9 cellular contexts compared by ENCODE assay signal in the genomic region with DNA sequence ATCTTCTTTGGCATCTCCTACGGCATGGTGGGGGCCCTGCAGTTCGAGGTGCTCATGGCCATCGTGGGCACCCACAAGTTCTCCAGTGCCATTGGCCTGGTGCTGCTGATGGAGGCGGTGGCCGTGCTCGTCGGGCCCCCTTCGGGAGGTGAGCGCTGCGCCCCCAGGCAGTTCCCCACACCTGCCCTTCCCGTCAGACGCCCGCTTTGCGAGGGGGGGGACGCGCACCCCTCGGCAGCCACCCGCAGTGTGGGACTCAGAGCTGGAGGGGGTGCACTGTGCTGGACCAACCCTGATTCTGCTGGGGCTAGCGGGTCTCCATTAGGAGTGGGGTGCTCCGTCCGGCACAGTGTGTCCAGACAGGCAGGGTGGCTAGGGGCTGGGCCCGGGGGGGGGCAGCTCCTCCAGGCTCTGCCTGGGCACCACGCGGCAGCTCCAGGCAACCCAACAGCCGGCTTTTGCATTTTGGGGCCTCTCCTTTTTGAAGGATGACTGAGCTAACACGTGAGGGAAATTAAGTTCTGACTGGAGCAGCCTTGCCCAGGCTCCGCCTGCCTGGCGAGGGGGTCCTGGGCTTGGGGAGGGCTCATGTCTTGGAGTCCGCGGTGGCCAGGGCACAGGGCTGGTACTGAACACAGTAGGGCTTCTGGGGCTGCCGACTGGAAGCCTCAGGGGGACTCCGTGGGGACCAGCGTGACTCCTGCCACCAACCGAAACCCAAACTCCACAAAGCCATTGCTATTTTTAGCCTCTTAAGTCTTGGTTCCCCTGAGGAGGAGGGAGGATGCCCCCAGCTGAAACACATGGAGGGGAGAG. TPM values are rescaled to one million over a fixed set of nuclear protein-coding genes. Genes with fewer than 3 reads are reported as not detected.
A peak's percentile ranks its signal among the peaks of the same experiment; 100 is the strongest.
DNase-seq lines count a peak whose midpoint lies in the region; ATAC-seq, FAIRE-seq and TF ChIP-seq lines count a peak whose summit lies in the region.
"Had no signal": no experiment of that assay in that cellular context is flagged by ENCODE, and none has a peak within 500 bp of the region (broad histone marks: within the 10 kb centered on the region; RNA-seq: fewer than 3 reads in every experiment).

No MANE protein-coding gene starts in this region.

- H3K27me3 ChIP-seq in GM12878 (replicated peaks in 1 of 2; ENCODE audit: control insufficient read depth in 2 of 2, insufficient read depth in 2 of 2, low read length in 1 of 2) (no peaks in the 10 kb centered on the region), mucosa of rectum (ENCODE audit: control insufficient read depth in 2 of 2, insufficient read depth in 2 of 2, low read length in 2 of 2) (no peaks in the 10 kb centered on the region), upper lobe of left lung (no peaks in the 10 kb centered on the region)

- no peak overlapping the region; the same call in 1 of the 2 replicates for H3K4me3 ChIP-seq in GM12878
- H3K4me3 ChIP-seq in mucosa of rectum (ENCODE audit: low read length in 2 of 2), result peak overlapping the region; percentile 34 to 52
- peak overlapping the region in 2 of 4 donors; percentile 11 to 22 for H3K4me3 ChIP-seq in upper lobe of left lung

- ATAC-seq in GM12878 (no peak), upper lobe of left lung (ENCODE audit: low FRiP score in 2 of 2) (no peak)

- intact Hi-C loops in GM12878 (cut with micrococcal nuclease; ENCODE audit: unreplicated experiment), result no loop called here

- 66% methylated on average over 30 of the region's 34 CpGs for WGBS in GM12878 (ENCODE audit: insufficient coverage, insufficient replicate concordance, low lambda C conversion rate, missing lambda C conversion rate)
- WGBS in upper lobe of left lung, 2 donors, result 79 to 94% methylated on average over 6 to 25 of the region's 34 CpGs

- H3K4me2 ChIP-seq in GM12878 (ENCODE audit: control insufficient read depth, insufficient read depth), result peak overlapping the region; percentile 57; the same call in 1 of the 2 replicates

- RAD21 ChIA-PET in GM12878 (lab: Charles Lee; ENCODE audit: unreplicated experiment), result interaction anchor here (1.0 kb wide), 1 partner anchor 64 kb away, joined by 3 read pairs; no protein-coding TSS in a partner anchor

- POLR2A ChIA-PET in GM12878 (lab: Charles Lee), result interaction anchor here (0.6 to 1.3 kb wide), 2 partner anchors 59 to 114 kb away, joined by 3 read pairs; no protein-coding TSS in a partner anchor

- H3K79me2 ChIP-seq in GM12878 (ENCODE audit: control insufficient read depth, insufficient read depth, low read length), result peaks cover 33% of the 10 kb centered on the region

- H4K20me1 ChIP-seq in GM12878 (ENCODE audit: control insufficient read depth, insufficient read depth), result peaks cover 3% of the 10 kb centered on the region; the same call in 1 of the 2 replicates

- TF ChIP-seq RAD21 in GM12878 (IDR thresholded peaks at IDR 0.05; ENCODE audit: insufficient read depth, low read depth, low read length), result no peak

- CTCF ChIA-PET in GM12878 (lab: Yijun Ruan, JAX), result interaction anchor here (0.6 kb wide), 1 partner anchor 46 kb away, joined by 3 read pairs; no protein-coding TSS in a partner anchor

- peak; percentile 63 for DNase-seq in activated effector memory CD4-positive, alpha-beta T cell treated with anti-CD3 and anti-CD28 coated beads, Interleukin-2, amount 50 U/mL, for 16 hours
- no peak for DNase-seq in activated effector memory CD4-positive, alpha-beta T cell treated with Interleukin-2 at 50 U/mL for 16 hours
- no peak for DNase-seq in GM12878 (ENCODE audit: low read depth, low spot score)
- no peak for DNase-seq in upper lobe of left lung
- no peak for DNase-seq in NAMALWA (ENCODE audit: low spot score)
- no peak for DNase-seq in HCEC 1CT
- no peak for DNase-seq in epidermal melanocyte (ENCODE audit: insufficient read length, low spot score)

- in situ Hi-C loops in GM12878 (cut with MboI), result no loop called here

- H2AFZ ChIP-seq in GM12878 (ENCODE audit: control insufficient read depth, low read depth, low read length), result no peak overlapping the region

- TF ChIP-seq POLR2A in GM12878 (IDR thresholded peaks at IDR 0.05; ENCODE audit: low read depth, low read length) (peak; percentile 39; the same call in 1 of the 2 replicates), upper lobe of left lung (IDR thresholded peaks at IDR 0.05) (no peak)

- H3K9me3 ChIP-seq in GM12878 (replicated peaks; ENCODE audit: control insufficient read depth, insufficient read depth, low read length) (no peaks in the 10 kb centered on the region), mucosa of rectum (ENCODE audit: control insufficient read depth in 2 of 2, low read length in 2 of 2) (no peaks in the 10 kb centered on the region), upper lobe of left lung (no peaks in the 10 kb centered on the region)

- no peak for FAIRE-seq in GM12878 (lab: Jason Lieb, UNC)
- FAIRE-seq: small intestine had no signal

- TF ChIP-seq CTCF in GM12878 (IDR thresholded peaks at IDR 0.05 in 2 of 3, conservative IDR thresholded peaks at IDR 0.05 in 1 of 3; ENCODE audit: control insufficient read depth in 2 of 3, extremely low read depth in 1 of 3, insufficient read depth in 1 of 3, low read depth in 3 of 3, low read length in 3 of 3) (no peak), upper lobe of left lung (IDR thresholded peaks at IDR 0.05) (peak in 1 of 6 experiments; percentile 7)

- peak overlapping the region; percentile 48; the same call in 1 of the 2 replicates for H3K27ac ChIP-seq in GM12878 (ENCODE audit: control insufficient read depth, insufficient read depth)
- peak overlapping the region; percentile 65 to 72 for H3K27ac ChIP-seq in mucosa of rectum (ENCODE audit: low read depth in 2 of 2, low read length in 2 of 2)
- H3K27ac ChIP-seq in upper lobe of left lung, result peak overlapping the region; percentile 71 to 87 (median 82)

- TF ChIP-seq EP300 in GM12878 (IDR thresholded peaks at IDR 0.05; ENCODE audit: borderline replicate concordance in 1 of 2, control insufficient read depth in 1 of 2, low read depth in 2 of 2, low read length in 2 of 2) (no peak), upper lobe of left lung (IDR thresholded peaks at IDR 0.05) (no peak)

- no TSS peak for BruUV-seq in GM12878 (replicated peaks; lab: Mats Ljungman, UMichigan)

- H3K4me1 ChIP-seq in GM12878 (ENCODE audit: control insufficient read depth, insufficient read depth, low read length) (peaks cover 61% of the 10 kb centered on the region), mucosa of rectum (ENCODE audit: control insufficient read depth in 2 of 2, insufficient read depth in 2 of 2, low read length in 2 of 2) (peaks cover 54 to 72% of the 10 kb centered on the region in 2 donors), upper lobe of left lung (peaks cover 71 to 95% (median 87%) of the 10 kb centered on the region in 4 donors)

- H3K36me3 ChIP-seq in GM12878 (ENCODE audit: control insufficient read depth in 2 of 2, insufficient read depth in 2 of 2, low read length in 1 of 2) (peaks cover 9 to 32% of the 10 kb centered on the region in 2 experiments; a peak in 3 of 4 replicates), mucosa of rectum (ENCODE audit: control insufficient read depth in 2 of 2, insufficient read depth in 2 of 2, low read length in 2 of 2) (peaks cover 25 to 30% of the 10 kb centered on the region in 2 donors), upper lobe of left lung (peaks cover 4 to 48% (median 18%) of the 10 kb centered on the region in 4 donors)

- SMC1A ChIA-PET in GM12878 (lab: Charles Lee; ENCODE audit: uncharacterized antibody, unreplicated experiment), result no interaction called here

- H3K9ac ChIP-seq in GM12878 (ENCODE audit: control insufficient read depth, insufficient read depth, low read length), result peak overlapping the region; percentile 20; the same call in 1 of the 2 replicates
- peak overlapping the region in 1 of 2 donors; percentile 55 for H3K9ac ChIP-seq in mucosa of rectum (ENCODE audit: low read depth in 1 of 2, low read length in 2 of 2)

RNA-seq across cellular contexts. Expression of a gene that starts 9.1 kb away (rescaled TPM):
- total RNA-seq in GM12878 (2013; cell fraction: nucleolus; rRNA removed), result 264 and 312 TPM in 2 replicates
- total RNA-seq in GM12878 (2014; rRNA removed), result 33.4 and 37.8 TPM in 2 replicates
- 10.2 and 10.3 TPM in 2 replicates for total RNA-seq in GM12878 (2014; rRNA removed; fragmentation: Illumina TruSeq; extraction: Trizol)
- total RNA-seq in GM12878 (2021), result 46.5 and 49.5 TPM in 2 replicates
- polyA plus RNA-seq in GM12878 (2011; ENCODE audit: low read depth), result 24.0 TPM
- polyA plus RNA-seq in GM12878 (2011; rRNA removed), result 18.0 and 44.4 TPM in 2 replicates
- 60.2 and 98.5 TPM in 2 replicates for polyA plus RNA-seq in GM12878 (2011; cell fraction: cytosol; rRNA removed)
- polyA plus RNA-seq in GM12878 (2011; cell fraction: nucleus; rRNA removed), result 75.2 and 100 TPM in 2 replicates
- polyA plus RNA-seq in GM12878 (2012), result 102 and 145 TPM in 2 replicates
- 0.44 and 4.6 TPM in 2 replicates for polyA plus RNA-seq in GM12878 (2014; fragmentation: Illumina TruSeq; extraction: Trizol)
- polyA plus RNA-seq in GM12878 (2014; fragmentation: Nextera tagmentation; extraction: Ambion mirVana), result 1 to 10 TPM in 1 of 2 experiments, under 1 TPM in 1; 0.10 to 1.2 TPM
- polyA plus RNA-seq in GM12878 (2014; rRNA removed), result 30.0 and 33.0 TPM in 2 replicates
- 1 to 10 TPM; 4.3 to 5.7 TPM for polyA plus RNA-seq in GM12878 (2016; fragmentation: Nextera tagmentation; extraction: Ambion mirVana)
- polyA minus RNA-seq in GM12878 (2011; rRNA and poly(A)+ RNA removed), result 47.3 and 89.5 TPM in 2 replicates
- polyA minus RNA-seq in GM12878 (2011; cell fraction: cytosol; rRNA and poly(A)+ RNA removed), result 32.2 and 37.6 TPM in 2 replicates
- 66.3 and 84.2 TPM in 2 replicates for polyA minus RNA-seq in GM12878 (2011; cell fraction: nucleus; rRNA and poly(A)+ RNA removed)
- 100 to 1,000 TPM in 3 of 6 donors, 10 to 100 TPM in 3; 33.5 to 134 (median 102) TPM for total RNA-seq in upper lobe of left lung

RNA-seq across cellular contexts. Expression of a gene that starts 25.3 kb away (rescaled TPM):
- 92.3 and 116 TPM in 2 replicates for total RNA-seq in GM12878 (2013; cell fraction: nucleolus; rRNA removed)
- 43.0 and 49.0 TPM in 2 replicates for total RNA-seq in GM12878 (2014; rRNA removed)
- total RNA-seq in GM12878 (2014; rRNA removed; fragmentation: Illumina TruSeq; extraction: Trizol), result 36.9 and 42.5 TPM in 2 replicates
- total RNA-seq in GM12878 (2021), result 69.1 and 74.1 TPM in 2 replicates
- polyA plus RNA-seq in GM12878 (2011; ENCODE audit: low read depth), result 82.9 TPM
- 16.2 and 30.5 TPM in 2 replicates for polyA plus RNA-seq in GM12878 (2011; rRNA removed)
- polyA plus RNA-seq in GM12878 (2011; cell fraction: cytosol; rRNA removed), result 93.0 and 152 TPM in 2 replicates
- 97.1 and 115 TPM in 2 replicates for polyA plus RNA-seq in GM12878 (2011; cell fraction: nucleus; rRNA removed)
- 44.5 and 61.4 TPM in 2 replicates for polyA plus RNA-seq in GM12878 (2012)
- 7.2 and 29.3 TPM in 2 replicates for polyA plus RNA-seq in GM12878 (2014; fragmentation: Illumina TruSeq; extraction: Trizol)
- polyA plus RNA-seq in GM12878 (2014; fragmentation: Nextera tagmentation; extraction: Ambion mirVana), result 10 to 100 TPM in 1 of 2 experiments, 1 to 10 TPM in 1; 5.4 to 18.0 TPM
- 123 and 135 TPM in 2 replicates for polyA plus RNA-seq in GM12878 (2014; rRNA removed)
- polyA plus RNA-seq in GM12878 (2016; fragmentation: Nextera tagmentation; extraction: Ambion mirVana), result 10 to 100 TPM; 77.2 to 80.3 TPM
- 9.0 and 23.6 TPM in 2 replicates for polyA minus RNA-seq in GM12878 (2011; rRNA and poly(A)+ RNA removed)
- 7.8 and 11.4 TPM in 2 replicates for polyA minus RNA-seq in GM12878 (2011; cell fraction: cytosol; rRNA and poly(A)+ RNA removed)
- 13.3 and 20.4 TPM in 2 replicates for polyA minus RNA-seq in GM12878 (2011; cell fraction: nucleus; rRNA and poly(A)+ RNA removed)
- 100 to 1,000 TPM in 2 of 6 donors, 10 to 100 TPM in 4; 52.9 to 204 (median 71.8) TPM for total RNA-seq in upper lobe of left lung

RNA-seq across cellular contexts. Expression of a gene that starts 35.5 kb away (rescaled TPM):
- 85.1 and 93.8 TPM in 2 replicates for total RNA-seq in GM12878 (2013; cell fraction: nucleolus; rRNA removed)
- total RNA-seq in GM12878 (2014; rRNA removed), result 17.3 and 25.0 TPM in 2 replicates
- 26.4 and 27.8 TPM in 2 replicates for total RNA-seq in GM12878 (2014; rRNA removed; fragmentation: Illumina TruSeq; extraction: Trizol)
- total RNA-seq in GM12878 (2021), result 85.5 and 94.2 TPM in 2 replicates
- polyA plus RNA-seq in GM12878 (2011; ENCODE audit: low read depth), result 42.9 TPM
- polyA plus RNA-seq in GM12878 (2011; rRNA removed), result 40.7 and 54.4 TPM in 2 replicates
- polyA plus RNA-seq in GM12878 (2011; cell fraction: cytosol; rRNA removed), result 58.6 and 69.9 TPM in 2 replicates
- 236 and 302 TPM in 2 replicates for polyA plus RNA-seq in GM12878 (2011; cell fraction: nucleus; rRNA removed)
- 62.0 and 78.9 TPM in 2 replicates for polyA plus RNA-seq in GM12878 (2012)
- 72.5 and 105 TPM in 2 replicates for polyA plus RNA-seq in GM12878 (2014; fragmentation: Illumina TruSeq; extraction: Trizol)
- 10 to 100 TPM in 1 of 2 experiments, 1 to 10 TPM in 1; 5.7 to 13.0 TPM for polyA plus RNA-seq in GM12878 (2014; fragmentation: Nextera tagmentation; extraction: Ambion mirVana)
- polyA plus RNA-seq in GM12878 (2014; rRNA removed), result 74.9 and 90.3 TPM in 2 replicates
- 10 to 100 TPM; 61.8 to 63.4 TPM for polyA plus RNA-seq in GM12878 (2016; fragmentation: Nextera tagmentation; extraction: Ambion mirVana)
- 53.9 and 56.8 TPM in 2 replicates for polyA minus RNA-seq in GM12878 (2011; rRNA and poly(A)+ RNA removed)
- polyA minus RNA-seq in GM12878 (2011; cell fraction: cytosol; rRNA and poly(A)+ RNA removed), result 25.1 and 26.0 TPM in 2 replicates
- polyA minus RNA-seq in GM12878 (2011; cell fraction: nucleus; rRNA and poly(A)+ RNA removed), result 38.6 and 73.4 TPM in 2 replicates
- 100 to 1,000 TPM in 4 of 6 donors, 10 to 100 TPM in 2; 80.6 to 228 (median 152) TPM for total RNA-seq in upper lobe of left lung
